8 cellular contexts compared by ENCODE assay signal in genomic region chr6:111573118-111573883, GRCh38. TPM values are rescaled to one million over a fixed set of nuclear protein-coding genes. Genes with fewer than 3 reads are reported as not detected.
A peak's percentile ranks its signal among the peaks of the same experiment; 100 is the strongest.
DNase-seq lines count a peak whose midpoint lies in the region; ATAC-seq and TF ChIP-seq lines count a peak whose summit lies in the region.

No MANE protein-coding gene starts in this region.

- H3K36me3 Mint-ChIP-seq in T-helper 17 cell (ENCODE audit: low read depth) (peaks cover 5% of the 10 kb centered on the region), T-cell (peaks cover 45% of the 10 kb centered on the region)

- H3K4me2 ChIP-seq in GM23248 (ENCODE audit: unreplicated experiment): peak overlapping the region; percentile 72

- H3K4me3 ChIP-seq in GM23248 (no peak overlapping the region), fibroblast of villous mesenchyme (ENCODE audit: low read depth, low read length) (no peak overlapping the region), gastrocnemius medialis (no peak overlapping the region)

- TF ChIP-seq POLR2A in gastrocnemius medialis (IDR thresholded peaks at IDR 0.05): no peak

- peak overlapping the region; percentile 60 for H3K9ac ChIP-seq in GM23248

- ATAC-seq in T-helper 17 cell (no peak), gastrocnemius medialis (no peak), T-cell (replicated peaks in 1 of 4) (no peak), GM19467 (IDR thresholded peaks at IDR 0.05; ENCODE audit: unreplicated experiment) (no peak), HG02588 (IDR thresholded peaks at IDR 0.05; ENCODE audit: unreplicated experiment) (no peak)

- H3K9me3 Mint-ChIP-seq in T-cell: no peaks in the 10 kb centered on the region

- H3F3A ChIP-seq in GM23248 (ENCODE audit: insufficient read depth): peaks cover 60% of the 10 kb centered on the region

- H3K9me3 ChIP-seq in GM23248 (ENCODE audit: low read depth) (no peaks in the 10 kb centered on the region), T-helper 17 cell (ENCODE audit: control insufficient read depth, low read length, poor library complexity, severe bottlenecking) (no peaks in the 10 kb centered on the region), gastrocnemius medialis (no peaks in the 10 kb centered on the region)

- CTCF ChIA-PET in T-cell (lab: Charles Lee): interaction anchor here in 1 of 2 donors (1.1 kb wide), 1 partner anchor 95 kb away, joined by 3 read pairs; no protein-coding TSS in a partner anchor

- H3K27ac Mint-ChIP-seq in T-helper 17 cell: peak overlapping the region; percentile 61
- H3K27ac Mint-ChIP-seq in T-cell: no peak overlapping the region

- peaks cover 11% of the 10 kb centered on the region for H3K4me1 Mint-ChIP-seq in T-helper 17 cell
- peaks cover 12 to 24% (median 13%) of the 10 kb centered on the region in 3 donors for H3K4me1 Mint-ChIP-seq in T-cell

- H2AFZ ChIP-seq in GM23248: peak overlapping the region; percentile 16; the same call in 1 of the 2 replicates

- intact Hi-C loops in gastrocnemius medialis (cut with DNase I; ENCODE audit: low total_unique reads): no loop called here

- 19 to 21% methylated on average over 8 of the region's 8 CpGs for WGBS in GM23248 (ENCODE audit: low coverage in 1 of 2, low lambda C conversion rate in 2 of 2, missing lambda C conversion rate in 2 of 2), 2 experiments

- H3K36me3 ChIP-seq in GM23248 (ENCODE audit: low read depth) (peaks cover 35% of the 10 kb centered on the region), gastrocnemius medialis (peaks cover 0 to 23% of the 10 kb centered on the region in 2 donors)

- H3K9me2 ChIP-seq in GM23248 (ENCODE audit: insufficient read depth): no peaks in the 10 kb centered on the region

- H3K4me1 ChIP-seq in GM23248 (ENCODE audit: insufficient read depth): peaks cover 38% of the 10 kb centered on the region
- H3K4me1 ChIP-seq in gastrocnemius medialis: peaks cover 12 to 31% of the 10 kb centered on the region in 2 donors

- H4K20me1 ChIP-seq in GM23248 (ENCODE audit: insufficient read depth): no peaks in the 10 kb centered on the region

- H3K27me3 ChIP-seq in GM23248 (replicated peaks; ENCODE audit: insufficient read depth) (no peaks in the 10 kb centered on the region), gastrocnemius medialis (no peaks in the 10 kb centered on the region)

- peaks cover 48% of the 10 kb centered on the region for H3K79me2 ChIP-seq in GM23248 (ENCODE audit: insufficient read depth)

- TF ChIP-seq CTCF in fibroblast of villous mesenchyme (IDR thresholded peaks at IDR 0.05; ENCODE audit: insufficient read depth, low read depth, low read length) (no peak), gastrocnemius medialis (IDR thresholded peaks at IDR 0.05 in 4 of 5, conservative IDR thresholded peaks at IDR 0.05 in 1 of 5) (no peak)

- H3K27ac ChIP-seq in GM23248: peak overlapping the region; percentile 87
- peak overlapping the region in 3 of 4 donors; percentile 43 to 70 (median 69) for H3K27ac ChIP-seq in gastrocnemius medialis

- no peaks in the 10 kb centered on the region for H3K27me3 Mint-ChIP-seq in T-helper 17 cell
- no peaks in the 10 kb centered on the region for H3K27me3 Mint-ChIP-seq in T-cell

- H3K4me3 Mint-ChIP-seq in T-helper 17 cell (no peak overlapping the region), T-cell (no peak overlapping the region)

- in situ Hi-C loops in GM23248 (cut with MboI): no loop called here
- in situ Hi-C loops in gastrocnemius medialis (cut with MboI; ENCODE audit: low sequenced_read_pairs in 4 of 4): no loop called here

- POLR2A ChIA-PET in T-cell (lab: Charles Lee): interaction anchor here in 1 of 2 donors (0.5 to 0.7 kb wide), 2 partner anchors 13 to 314 kb away, joined by 3 to 4 read pairs; a partner anchor contains a TSS

- DNase-seq in GM23248 (peak; percentile 85), T-helper 17 cell (no peak), fibroblast of villous mesenchyme (ENCODE audit: low read depth) (peak; percentile 69), gastrocnemius medialis (no peak), T-cell (no peak), hippocampal formation (lab: John Stamatoyannopoulos, UW) (no peak)

RNA-seq across cellular contexts. Expression of gene TRAF3IP2, which starts 32.4 kb away (rescaled TPM):
- total RNA-seq in GM23248 (2014; rRNA removed; shearing (Covaris generic)): 28.7 and 40.2 TPM in 2 replicates
- 38.7 and 40.7 TPM in 2 replicates for polyA plus RNA-seq in GM23248 (2016; fragmentation: Nextera tagmentation; extraction: Ambion mirVana)
- total RNA-seq in T-helper 17 cell (10 to 100 TPM; 19.9 to 33.5 TPM), fibroblast of villous mesenchyme (20.6 and 21.2 TPM in 2 replicates), gastrocnemius medialis (10 to 100 TPM; 11.0 to 31.1 (median 17.3) TPM), T-cell (10 to 100 TPM; 13.8 to 21.8 (median 20.6) TPM)

Comparison
In these comparisons a context has a peak if more than half of its experiments do, and no peak if none do; other contexts are left out.
1. DNase-seq: peak in GM23248 (single experiment) and fibroblast of villous mesenchyme (single experiment); none in T-helper 17 cell (0 of 3), gastrocnemius medialis (0 of 2), T-cell (0 of 34) and hippocampal formation (0 of 2).